In the genomic region with DNA sequence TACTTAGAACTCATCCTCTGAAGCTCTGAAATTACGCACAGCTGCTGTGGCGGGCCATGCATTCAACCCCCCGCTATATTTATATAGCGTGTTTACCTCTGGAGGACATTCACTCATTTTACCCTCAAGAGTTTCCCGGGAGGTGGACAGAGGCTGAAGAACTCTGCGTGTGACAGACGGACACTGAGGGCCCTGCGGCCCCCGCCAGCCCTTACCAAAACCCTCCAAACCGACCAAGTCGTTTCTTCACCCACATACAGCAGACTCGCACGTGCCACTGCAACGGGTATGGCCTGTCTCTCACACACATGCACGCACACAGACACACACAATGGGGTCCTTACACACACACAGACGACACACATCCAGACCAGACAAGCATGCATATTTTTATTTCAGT, we compare ENCODE assay signal across 29 cellular contexts.
"Had no signal": no experiment of that assay in that cellular context is flagged by ENCODE, and none has a peak within 500 bp of the region (broad histone marks: within the 10 kb centered on the region; RNA-seq: fewer than 3 reads in every experiment).

No MANE protein-coding gene starts in this region.

- H2AFZ ChIP-seq: neural progenitor cell, parathyroid adenoma had no signal

- H3K36me3 ChIP-seq: gastroesophageal sphincter, heart right ventricle, lower lobe of right lung, neural progenitor cell, right atrium auricular region, spleen, suprapubic skin, vagina had no signal

- H3K27ac Mint-ChIP-seq: dendritic cell treated with granulocyte-macrophage colony-stimulating factor and Interleukin-4, amounts not matched to agents 40 ng/mL and 50 ng/mL, for 4 days; endodermal cell; immature natural killer cell; mesothelial cell of epicardium; naive thymus-derived CD4-positive, alpha-beta T cell; neural progenitor cell; progenitor cell of endocrine pancreas; stimulated activated naive B cell treated with anti-CD40 and anti-IgM and Interleukin-4, amounts not matched to agents 10 μg/mL and 1 μg/mL and 100 μg/mL, for 72 hours; stimulated activated naive CD8-positive, alpha-beta T cell treated with anti-CD3 and anti-CD28 coated beads, Interleukin-15, Interleukin-2, amounts not matched to agents 100 ng/mL and 50 ng/mL, for 24 hours had no signal

- DNase-seq: effector CD8-positive, alpha-beta T cell; endodermal cell; foreskin fibroblast; heart right ventricle; hypothalamus; immature natural killer cell; left ventricle myocardium superior; lower lobe of right lung; naive thymus-derived CD4-positive, alpha-beta T cell; spleen; stimulated activated naive B cell treated with anti-CD40 and anti-IgM and Interleukin-4, amounts not matched to agents 10 μg/mL and 1 μg/mL and 100 μg/mL, for 72 hours; trophoblast cell had no signal

- H3K4me2 ChIP-seq: neural progenitor cell had no signal

- H3K4me1 ChIP-seq: lower lobe of right lung, parathyroid adenoma, right atrium auricular region, spleen had no signal

- H3K79me2 ChIP-seq: parathyroid adenoma had no signal

- H3K9me3 ChIP-seq: gastroesophageal sphincter, heart right ventricle, lower lobe of right lung, mucosa of descending colon, right atrium auricular region, spleen, suprapubic skin, vagina had no signal

- H3K4me3 Mint-ChIP-seq: dendritic cell treated with granulocyte-macrophage colony-stimulating factor and Interleukin-4, amounts not matched to agents 40 ng/mL and 50 ng/mL, for 4 days; endodermal cell; immature natural killer cell; mesothelial cell of epicardium; naive thymus-derived CD4-positive, alpha-beta T cell; stimulated activated naive B cell treated with anti-CD40 and anti-IgM and Interleukin-4, amounts not matched to agents 10 μg/mL and 1 μg/mL and 100 μg/mL, for 72 hours; stimulated activated naive CD8-positive, alpha-beta T cell treated with anti-CD3 and anti-CD28 coated beads, Interleukin-15, Interleukin-2, amounts not matched to agents 100 ng/mL and 50 ng/mL, for 24 hours had no signal

- ATAC-seq: esophagus mucosa; heart right ventricle; left ventricle myocardium superior; naive thymus-derived CD4-positive, alpha-beta T cell; stimulated activated naive B cell treated with anti-CD40 and anti-IgM and Interleukin-4, amounts not matched to agents 10 μg/mL and 1 μg/mL and 100 μg/mL, for 72 hours had no signal

- H3K9ac ChIP-seq: neural progenitor cell, parathyroid adenoma had no signal

- H3K27me3 ChIP-seq: vagina had no signal

- H3K4me3 ChIP-seq: gastroesophageal sphincter, heart right ventricle, lower lobe of right lung, mucosa of descending colon, neural progenitor cell, right atrium auricular region, skin epidermis, spleen, suprapubic skin, vagina had no signal

- FAIRE-seq: colon, keratinocyte had no signal

- H3K4me1 Mint-ChIP-seq: immature natural killer cell; stimulated activated naive B cell treated with anti-CD40 and anti-IgM and Interleukin-4, amounts not matched to agents 10 μg/mL and 1 μg/mL and 100 μg/mL, for 72 hours had no signal

- H3K36me3 Mint-ChIP-seq: mesothelial cell of epicardium; neural progenitor cell; stimulated activated naive B cell treated with anti-CD40 and anti-IgM and Interleukin-4, amounts not matched to agents 10 μg/mL and 1 μg/mL and 100 μg/mL, for 72 hours had no signal

- H3K9me3 Mint-ChIP-seq: dendritic cell treated with granulocyte-macrophage colony-stimulating factor and Interleukin-4, amounts not matched to agents 40 ng/mL and 50 ng/mL, for 4 days; endodermal cell; mesothelial cell of epicardium; nephron; neural progenitor cell; stimulated activated naive CD8-positive, alpha-beta T cell treated with anti-CD3 and anti-CD28 coated beads, Interleukin-15, Interleukin-2, amounts not matched to agents 100 ng/mL and 50 ng/mL, for 24 hours had no signal

- H3K27ac ChIP-seq: epithelial cell of prostate, heart right ventricle, lower lobe of right lung, neural progenitor cell, parathyroid adenoma, right atrium auricular region, skin epidermis, spleen, suprapubic skin, vagina had no signal
